ENCODE assay signal across 25 cellular contexts in the genomic region with DNA sequence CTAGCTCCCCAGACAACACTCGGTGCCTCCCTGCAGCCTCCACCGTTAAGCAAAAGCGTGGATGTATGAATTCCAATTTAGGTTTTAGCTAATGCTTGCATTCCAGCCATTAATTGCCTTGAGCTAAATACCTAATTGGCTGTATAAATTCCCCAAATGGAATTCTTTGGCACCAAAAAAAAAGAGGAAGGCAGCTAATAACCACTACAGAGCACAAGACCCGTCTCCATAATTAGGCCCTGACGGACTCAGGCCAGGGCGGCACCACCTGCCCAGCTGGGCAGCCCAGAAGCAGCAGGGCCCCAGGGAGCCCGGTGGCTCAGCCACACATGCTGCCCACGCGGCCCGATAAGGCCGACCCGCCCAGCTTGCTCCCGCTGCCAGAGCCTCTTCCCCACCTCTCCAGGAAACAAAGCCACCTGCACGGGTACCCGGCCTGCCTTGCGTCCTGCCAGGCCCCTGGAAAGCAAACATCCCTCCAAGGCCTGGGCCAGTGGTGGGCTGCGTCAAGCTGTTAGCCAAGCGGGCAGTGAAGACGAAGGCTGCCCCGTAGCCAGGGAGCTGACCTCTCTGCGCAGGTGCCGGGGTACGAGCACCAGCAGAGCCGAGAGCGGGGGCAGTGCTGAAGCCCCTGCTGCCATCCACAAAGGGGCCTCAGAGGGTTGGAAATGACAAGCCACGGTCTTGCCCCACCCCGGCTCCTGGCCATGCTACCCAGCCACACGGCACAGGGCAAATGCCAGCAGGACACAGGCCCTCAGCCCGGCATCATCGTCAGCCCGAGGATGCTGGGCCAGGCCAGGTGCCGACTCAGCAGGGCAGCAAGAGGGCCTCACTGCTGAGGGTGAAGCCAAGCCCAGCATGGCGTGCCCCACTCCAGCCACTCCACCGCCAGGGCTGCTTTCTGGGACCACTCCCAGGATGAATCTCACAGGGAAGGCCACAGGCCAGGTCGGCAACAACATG.
A peak's percentile ranks its signal among the peaks of the same experiment; 100 is the strongest.
DNase-seq lines count a peak whose midpoint lies in the region; ATAC-seq and TF ChIP-seq lines count a peak whose summit lies in the region.
"Had no signal": no experiment of that assay in that cellular context is flagged by ENCODE, and none has a peak within 500 bp of the region (broad histone marks: within the 10 kb centered on the region; RNA-seq: fewer than 3 reads in every experiment).

No MANE protein-coding gene starts in this region.

- no peak for TF ChIP-seq RAD21 in SK-N-SH (IDR thresholded peaks at IDR 0.05; ENCODE audit: low read length)

- H3K27ac ChIP-seq in SK-N-SH (ENCODE audit: low read depth in 2 of 2, low read length in 1 of 2) (peak overlapping the region in 1 of 2 experiments; percentile 25; a peak in 1 of 4 replicates), endodermal cell (ENCODE audit: low read depth, low read length) (no peak overlapping the region), stomach (peak overlapping the region in 4 of 5 donors; percentile 13 to 47 (median 36))
- H3K27ac ChIP-seq: breast epithelium, colonic mucosa, psoas muscle, RWPE1, tibial nerve had no signal

- no peak overlapping the region for H2AFZ ChIP-seq in SK-N-SH (ENCODE audit: low read depth)

- 74% methylated on average over 29 of the region's 35 CpGs for WGBS in SK-N-SH (ENCODE audit: low lambda C conversion rate)
- WGBS in endodermal cell (ENCODE audit: insufficient coverage in 1 of 2, insufficient read length in 1 of 2), 2 experiments: 87 to 89% methylated on average over 21 to 35 of the region's 35 CpGs
- 61 to 72% (median 71%) methylated on average over 19 to 35 of the region's 35 CpGs for WGBS in stomach, 5 donors

- no peaks in the 10 kb centered on the region for H4K20me1 ChIP-seq in SK-N-SH (ENCODE audit: insufficient read depth)

- no peaks in the 10 kb centered on the region for H3K36me3 Mint-ChIP-seq in endodermal cell (ENCODE audit: low read depth)
- H3K36me3 Mint-ChIP-seq: activated naive CD8-positive, alpha-beta T cell had no signal

- H3K4me3 ChIP-seq in SK-N-SH (ENCODE audit: low read depth in 2 of 2, low read length in 1 of 2): no peak overlapping the region
- no peak overlapping the region for H3K4me3 ChIP-seq in endodermal cell (ENCODE audit: low read length)
- H3K4me3 ChIP-seq in stomach: no peak overlapping the region
- H3K4me3 ChIP-seq: breast epithelium, colonic mucosa, psoas muscle, tibial nerve had no signal

- H3K36me3 ChIP-seq in SK-N-SH (replicated peaks in 1 of 2; ENCODE audit: control insufficient read depth in 1 of 2, insufficient read depth in 2 of 2, low read length in 1 of 2) (no peaks in the 10 kb centered on the region), endodermal cell (ENCODE audit: control insufficient read depth, insufficient read depth, low read length) (no peaks in the 10 kb centered on the region), stomach (no peaks in the 10 kb centered on the region)
- H3K36me3 ChIP-seq: breast epithelium, colonic mucosa, tibial nerve had no signal

- H3K9me3 ChIP-seq in SK-N-SH: no peaks in the 10 kb centered on the region
- H3K9me3 ChIP-seq in endodermal cell (ENCODE audit: control insufficient read depth, low read length): peaks cover 63% of the 10 kb centered on the region
- H3K9me3 ChIP-seq in stomach: no peaks in the 10 kb centered on the region
- H3K9me3 ChIP-seq: breast epithelium, colonic mucosa, psoas muscle, tibial nerve had no signal

- intact Hi-C loops in stomach (cut with DNase I; ENCODE audit: low total_unique reads): no loop called here

- CTCF ChIA-PET in SK-N-SH (lab: Yijun Ruan, JAX): interaction anchor here (1.2 to 2.8 kb wide), 2 partner anchors 25 to 126 kb away, joined by 4 to 8 read pairs; no protein-coding TSS in a partner anchor

- H3K4me1 Mint-ChIP-seq in endodermal cell: peaks cover 4% of the 10 kb centered on the region
- H3K4me1 Mint-ChIP-seq: activated B cell treated with CpG ODN at 0.5 μM for 24 hours had no signal

- no peak overlapping the region for H3K9ac ChIP-seq in SK-N-SH
- no peak overlapping the region for H3K9ac ChIP-seq in endodermal cell (ENCODE audit: extremely low read depth, low read length, poor library complexity, severe bottlenecking)

- POLR2A ChIA-PET in SK-N-SH (lab: Yijun Ruan, JAX): interaction anchor here (1.3 kb wide), 1 partner anchor 18 kb away, joined by 3 read pairs; no protein-coding TSS in a partner anchor

- H3K27ac Mint-ChIP-seq in endodermal cell: no peak overlapping the region
- H3K27ac Mint-ChIP-seq: activated B cell treated with CpG ODN at 0.5 μM for 24 hours; activated naive CD8-positive, alpha-beta T cell had no signal

- no peaks in the 10 kb centered on the region for H3F3A ChIP-seq in SK-N-SH (replicated peaks; ENCODE audit: insufficient read depth)

- TF ChIP-seq CTCF in SK-N-SH (IDR thresholded peaks at IDR 0.05) (no peak), endodermal cell (conservative IDR thresholded peaks at IDR 0.05) (no peak), stomach (IDR thresholded peaks at IDR 0.05) (no peak)

- no peaks in the 10 kb centered on the region for H3K27me3 Mint-ChIP-seq in endodermal cell (ENCODE audit: insufficient read depth)
- H3K27me3 Mint-ChIP-seq: activated B cell treated with CpG ODN at 0.5 μM for 24 hours; activated naive CD8-positive, alpha-beta T cell had no signal

- H3K9me2 ChIP-seq in SK-N-SH: no peaks in the 10 kb centered on the region

- peaks cover 0 to 26% of the 10 kb centered on the region in 2 experiments; a peak in 1 of 4 replicates for H3K4me1 ChIP-seq in SK-N-SH (ENCODE audit: control insufficient read depth in 1 of 2, insufficient read depth in 2 of 2, low read depth in 1 of 2, low read length in 1 of 2)
- H3K4me1 ChIP-seq in endodermal cell (ENCODE audit: control insufficient read depth, insufficient read depth, low read length): no peaks in the 10 kb centered on the region
- peaks cover 0 to 14% (median 10%) of the 10 kb centered on the region in 4 donors for H3K4me1 ChIP-seq in stomach
- H3K4me1 ChIP-seq: breast epithelium, colonic mucosa, psoas muscle, tibial nerve had no signal

- no peak for TF ChIP-seq EP300 in SK-N-SH (IDR thresholded peaks at IDR 0.05; ENCODE audit: borderline replicate concordance in 1 of 2, low read depth in 1 of 2, low read length in 1 of 2)
- TF ChIP-seq EP300 in stomach (IDR thresholded peaks at IDR 0.05): no peak

- TF ChIP-seq POLR2A in stomach (IDR thresholded peaks at IDR 0.05): no peak

- H3K4me3 Mint-ChIP-seq in endodermal cell: no peak overlapping the region
- H3K4me3 Mint-ChIP-seq: activated B cell treated with CpG ODN at 0.5 μM for 24 hours; activated naive CD8-positive, alpha-beta T cell had no signal

- H3K4me2 ChIP-seq in SK-N-SH: no peak overlapping the region

- no peaks in the 10 kb centered on the region for H3K79me2 ChIP-seq in SK-N-SH (ENCODE audit: insufficient read depth)

- H3K9me3 Mint-ChIP-seq in endodermal cell: no peaks in the 10 kb centered on the region
- H3K9me3 Mint-ChIP-seq: activated B cell treated with CpG ODN at 0.5 μM for 24 hours had no signal

- ATAC-seq in SK-N-SH treated with all-trans-retinoic acid at 6 μM for 48 hours: no peak
- ATAC-seq in GM19463 (IDR thresholded peaks at IDR 0.05; ENCODE audit: unreplicated experiment): no peak
- ATAC-seq: left ventricle myocardium superior, psoas muscle had no signal

- H3K27me3 ChIP-seq in SK-N-SH (ENCODE audit: insufficient read depth): no peaks in the 10 kb centered on the region
- no peaks in the 10 kb centered on the region for H3K27me3 ChIP-seq in endodermal cell (ENCODE audit: control insufficient read depth, insufficient read depth, low read length, poor library complexity, severe bottlenecking)
- no peaks in the 10 kb centered on the region for H3K27me3 ChIP-seq in stomach
- H3K27me3 ChIP-seq: colonic mucosa, tibial nerve had no signal

- DNase-seq in SK-N-SH: peak; percentile 67
- DNase-seq in NCI-H1417 treated with DMSO at 0.1 percent for 48 hours (lab: John Stamatoyannopoulos, UW): peak; percentile 21
- DNase-seq in endodermal cell: peak; percentile 34
- DNase-seq in stomach: peak; percentile 80
- DNase-seq in NCI-H526 (lab: John Stamatoyannopoulos, UW): no peak
- DNase-seq: ACHN; activated B cell treated with CpG ODN at 0.5 μM for 24 hours; activated CD4-positive, alpha-beta T cell treated with anti-CD3 and anti-CD28 coated beads, Interleukin-2, amount 50 U/mL, for 1 hour; activated effector memory CD4-positive, alpha-beta T cell treated with anti-CD3 and anti-CD28 coated beads, Interleukin-2, amount 50 U/mL, for 16 hours; activated T-cell treated with anti-CD3 and anti-CD28 coated beads, Interleukin-2, amount 50 U/mL, for 1 hour; colonic mucosa; DMS153; effector CD4-positive, alpha-beta T cell; Kasumi-1; left ventricle myocardium superior; NCI-H187; NCI-H226; psoas muscle; stimulated activated CD4-positive, alpha-beta T cell treated with anti-CD3 and anti-CD28 coated beads, Interleukin-4, amount 100 ng/mL, for 24 hours had no signal

TF ChIP-seq in SK-N-SH, 30 proteins besides CTCF, POLR2A, EP300 and RAD21:
- no peak for TF ChIP-seq FOXJ3 (CRISPR knock-in tag; IDR thresholded peaks at IDR 0.05)
- TF ChIP-seq, protein P1, sequence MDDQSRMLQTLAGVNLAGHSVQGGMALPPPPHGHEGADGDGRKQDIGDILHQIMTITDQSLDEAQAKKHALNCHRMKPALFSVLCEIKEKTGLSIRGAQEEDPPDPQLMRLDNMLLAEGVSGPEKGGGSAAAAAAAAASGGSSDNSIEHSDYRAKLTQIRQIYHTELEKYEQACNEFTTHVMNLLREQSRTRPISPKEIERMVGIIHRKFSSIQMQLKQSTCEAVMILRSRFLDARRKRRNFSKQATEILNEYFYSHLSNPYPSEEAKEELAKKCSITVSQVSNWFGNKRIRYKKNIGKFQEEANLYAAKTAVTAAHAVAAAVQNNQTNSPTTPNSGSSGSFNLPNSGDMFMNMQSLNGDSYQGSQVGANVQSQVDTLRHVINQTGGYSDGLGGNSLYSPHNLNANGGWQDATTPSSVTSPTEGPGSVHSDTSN (IDR thresholded peaks at IDR 0.05): no peak

TF ChIP-seq in SK-N-SH treated with all-trans-retinoic acid at 6 μM for 48 hours, 23 proteins besides CTCF, POLR2A, EP300 and RAD21:
- TF ChIP-seq TOX (CRISPR knock-in tag; IDR thresholded peaks at IDR 0.05; ENCODE audit: borderline replicate concordance) (no peak), TCF4 (CRISPR knock-in tag; IDR thresholded peaks at IDR 0.05; ENCODE audit: borderline replicate concordance) (no peak), PPARA (CRISPR knock-in tag; IDR thresholded peaks at IDR 0.05; ENCODE audit: borderline replicate concordance) (no peak), SNAI2 (CRISPR knock-in tag; IDR thresholded peaks at IDR 0.05) (no peak), ZFP3 (CRISPR knock-in tag; IDR thresholded peaks at IDR 0.05) (no peak), ZNF8 (CRISPR knock-in tag; IDR thresholded peaks at IDR 0.05) (no peak), RARB (CRISPR knock-in tag; IDR thresholded peaks at IDR 0.05) (no peak)

Comparison
In these comparisons a context has a peak if more than half of its experiments do, and no peak if none do; other contexts are left out.
1. DNase-seq: peak in SK-N-SH (single experiment), NCI-H1417 treated with DMSO at 0.1 percent for 48 hours (single experiment), endodermal cell (single experiment) and stomach (single experiment); none in NCI-H526 (0 of 2).